In genomic region chr1:206684478-206685255, GRCh38 we compare ENCODE assay signal across 8 cellular contexts. TPM values are rescaled to one million over a fixed set of nuclear protein-coding genes. Genes with fewer than 3 reads are reported as not detected.
A peak's percentile ranks its signal among the peaks of the same experiment; 100 is the strongest.
DNase-seq lines count a peak whose midpoint lies in the region; TF ChIP-seq lines count a peak whose summit lies in the region.

TSS of gene MAPKAPK2 (plus strand) at chr1:206684905. CDS start at chr1:206685230, 325 bp downstream.

- no peaks in the 10 kb centered on the region for H3K9me3 Mint-ChIP-seq in activated naive CD4-positive, alpha-beta T cell treated with anti-CD3 and anti-CD28 coated beads for 36 hours

- TF ChIP-seq CTCF in AG10803 (conservative IDR thresholded peaks at IDR 0.05; ENCODE audit: low read length) (no peak), suprapubic skin (IDR thresholded peaks at IDR 0.05) (no peak)

- H3K27ac ChIP-seq in HUES64 (ENCODE audit: low read depth, low read length) (peak within 1 kb of the TSS; percentile 66; the same call in 1 of the 2 replicates), suprapubic skin (peak within 1 kb of the TSS; percentile 99)

- H3K36me3 Mint-ChIP-seq in activated naive CD4-positive, alpha-beta T cell treated with anti-CD3 and anti-CD28 coated beads for 36 hours (ENCODE audit: low read depth), result peaks cover 2% of the 10 kb centered on the region

- DNase-seq in AG10803 (ENCODE audit: low read depth), result peak; percentile 60
- peak; percentile 51 for DNase-seq in SK-N-DZ (ENCODE audit: low spot score)
- DNase-seq in activated naive CD4-positive, alpha-beta T cell treated with anti-CD3 and anti-CD28 coated beads for 36 hours, result peak; percentile 75
- DNase-seq in globus pallidus (ENCODE audit: low spot score), result peak; percentile 86
- DNase-seq in occipital lobe (lab: John Stamatoyannopoulos, UW), result peak; percentile 69
- peak; percentile 88 to 93 for DNase-seq in suprapubic skin (ENCODE audit: low spot score in 2 of 2)

- TF ChIP-seq POLR2A in GM19099 (IDR thresholded peaks at IDR 0.05; ENCODE audit: extremely low read depth, insufficient read length, low read depth) (peak; percentile 53), suprapubic skin (IDR thresholded peaks at IDR 0.05) (peak in 1 of 2 donors; percentile 39)

- TF ChIP-seq EP300 in suprapubic skin (IDR thresholded peaks at IDR 0.05), result no peak

- H3K36me3 ChIP-seq in HUES64 (ENCODE audit: insufficient read depth, low read length), result no peaks in the 10 kb centered on the region
- no peaks in the 10 kb centered on the region for H3K36me3 ChIP-seq in suprapubic skin

- H3K4me3 Mint-ChIP-seq in activated naive CD4-positive, alpha-beta T cell treated with anti-CD3 and anti-CD28 coated beads for 36 hours, result peak within 1 kb of the TSS; percentile 88

- CTCF ChIA-PET in activated naive CD4-positive, alpha-beta T cell treated with anti-CD3 and anti-CD28 coated beads for 36 hours (lab: Charles Lee), result interaction anchor here (2.5 kb wide), 1 partner anchor 19 kb away, joined by 23 read pairs; no protein-coding TSS in a partner anchor

- under 1% methylated on average over 65 of the region's 71 CpGs for WGBS in HUES64
- WGBS in suprapubic skin, result 0% methylated on average over 7 of the region's 71 CpGs

- peaks cover 53% of the 10 kb centered on the region for H3K27me3 ChIP-seq in HUES64 (ENCODE audit: insufficient read depth, low read length)
- no peaks in the 10 kb centered on the region for H3K27me3 ChIP-seq in suprapubic skin

- peaks cover 2% of the 10 kb centered on the region for H3K27me3 Mint-ChIP-seq in activated naive CD4-positive, alpha-beta T cell treated with anti-CD3 and anti-CD28 coated beads for 36 hours (ENCODE audit: low read depth)

- H3K27ac Mint-ChIP-seq in activated naive CD4-positive, alpha-beta T cell treated with anti-CD3 and anti-CD28 coated beads for 36 hours, result peak within 1 kb of the TSS; percentile 91

- peak within 1 kb of the TSS; percentile 79 for H3K9ac ChIP-seq in HUES64 (ENCODE audit: low read depth, low read length)

- H3K4me3 ChIP-seq in AG10803 (ENCODE audit: low read length) (peak within 1 kb of the TSS; percentile 88), HUES64 (ENCODE audit: low read length) (peak within 1 kb of the TSS; percentile 79), suprapubic skin (peak within 1 kb of the TSS; percentile 77)

- peaks cover 36% of the 10 kb centered on the region for H3K4me1 ChIP-seq in HUES64 (ENCODE audit: insufficient read depth, low read length)
- H3K4me1 ChIP-seq in suprapubic skin, result peaks cover 42% of the 10 kb centered on the region

- intact Hi-C loops in activated naive CD4-positive, alpha-beta T cell treated with anti-CD3 and anti-CD28 coated beads for 36 hours (cut with micrococcal nuclease), result loop anchor here (1.0 to 2.0 kb wide), 3 partner anchors 22 to 76 kb away; partner anchors contain the start of gene DYRK3

- peaks cover 52% of the 10 kb centered on the region for H3K4me1 Mint-ChIP-seq in activated naive CD4-positive, alpha-beta T cell treated with anti-CD3 and anti-CD28 coated beads for 36 hours (ENCODE audit: low read depth)

- no peaks in the 10 kb centered on the region for H3K9me3 ChIP-seq in HUES64 (ENCODE audit: insufficient read depth, low read depth, low read length)
- no peaks in the 10 kb centered on the region for H3K9me3 ChIP-seq in suprapubic skin

RNA-seq across cellular contexts. Expression of gene MAPKAPK2, which starts in this region (rescaled TPM):
- 38.0 TPM for polyA plus RNA-seq in HUES64 (2013, experiment 1 of 2)
- 44.5 TPM for polyA plus RNA-seq in HUES64 (2013, experiment 2 of 2)
- polyA plus RNA-seq in SK-N-DZ (2014; cell fraction: cytosol; rRNA removed), result 6.2 and 9.1 TPM in 2 replicates
- 10.9 and 15.0 TPM in 2 replicates for polyA plus RNA-seq in SK-N-DZ (2014; cell fraction: nucleus; rRNA removed)
- total RNA-seq in activated naive CD4-positive, alpha-beta T cell treated with anti-CD3 and anti-CD28 coated beads for 36 hours, result 10 to 100 TPM; 83.4 to 85.3 TPM
- total RNA-seq in occipital lobe (8.1 TPM), suprapubic skin (10 to 100 TPM; 38.0 to 72.3 (median 62.4) TPM)

Comparison
In these comparisons a context has a peak if more than half of its experiments do, and no peak if none do; other contexts are left out.
1. Peak in every context shown above with its lines: DNase-seq, H3K4me3 ChIP-seq and H3K27ac ChIP-seq.